In genomic region chr1:29802181-29803068, GRCh38 we compare ENCODE assay signal across 16 cellular contexts.
DNase-seq lines count a peak whose midpoint lies in the region; ATAC-seq and TF ChIP-seq lines count a peak whose summit lies in the region.
"Had no signal": no experiment of that assay in that cellular context is flagged by ENCODE, and none has a peak within 500 bp of the region (broad histone marks: within the 10 kb centered on the region; RNA-seq: fewer than 3 reads in every experiment).

No MANE protein-coding gene starts in this region.

- ATAC-seq in HG03196 (IDR thresholded peaks at IDR 0.05; ENCODE audit: unreplicated experiment), result no peak
- ATAC-seq: foreskin keratinocyte had no signal

- peak overlapping the region; percentile 31; the same call in 1 of the 2 replicates for H3K4me3 ChIP-seq in BE2C (ENCODE audit: low read depth, low read length)
- no peak overlapping the region for H3K4me3 ChIP-seq in coronary artery
- H3K4me3 ChIP-seq: sigmoid colon had no signal

- TF ChIP-seq CTCF in BE2C (IDR thresholded peaks at IDR 0.05; ENCODE audit: low read depth, low read length) (0 out of 2 replicates have a peak, but pooled peaks have one; percentile 5), GM13976 (IDR thresholded peaks at IDR 0.05; ENCODE audit: borderline replicate concordance, control extremely low read depth, extremely low read depth, insufficient read depth, missing control alignments) (no peak), coronary artery (IDR thresholded peaks at IDR 0.05) (no peak)

- DNase-seq in BE2C, result peak; percentile 43
- peak; percentile 10 for DNase-seq in GM13976 (ENCODE audit: low spot score)
- DNase-seq in NCI-H2171 (lab: John Stamatoyannopoulos, UW), result peak; percentile 87
- DNase-seq in coronary artery (ENCODE audit: low spot score), result peak; percentile 62
- no peak for DNase-seq in stimulated activated CD4-positive, alpha-beta T cell treated with anti-CD3 and anti-CD28 coated beads, Interleukin-15, amount 100 ng/mL, for 24 hours
- DNase-seq in DMS53 treated with DMSO at 0.1 percent for 48 hours (lab: John Stamatoyannopoulos, UW; ENCODE audit: unreplicated experiment), result no peak
- DNase-seq in ureter (ENCODE audit: low spot score), result no peak
- DNase-seq: activated gamma-delta T cell treated with Interleukin-2 at 50 U/mL for 16 hours; amygdala; foreskin keratinocyte; IMR-90; nucleus accumbens; sigmoid colon; stimulated activated CD4-positive, alpha-beta T cell treated with anti-CD3 and anti-CD28 coated beads, Interleukin-4, amount 100 ng/mL, for 4 hours; SW 1271 had no signal

- H3K27me3 ChIP-seq in BE2C, result no peaks in the 10 kb centered on the region

- no peaks in the 10 kb centered on the region for H3K36me3 ChIP-seq in BE2C
- H3K36me3 ChIP-seq: sigmoid colon had no signal

- H3K27ac ChIP-seq in coronary artery, result no peak overlapping the region
- H3K27ac ChIP-seq: foreskin keratinocyte, sigmoid colon had no signal

- in situ Hi-C loops in GM13976 (cut with MboI; ENCODE audit: low sequenced_read_pairs, unreplicated experiment), result no loop called here

- no peaks in the 10 kb centered on the region for H3K4me1 ChIP-seq in BE2C

- no peaks in the 10 kb centered on the region for H3K9me3 ChIP-seq in BE2C
- H3K9me3 ChIP-seq: sigmoid colon had no signal

Comparison
In these comparisons a context has a peak if more than half of its experiments do, and no peak if none do; other contexts are left out.
1. DNase-seq: peak in BE2C (single experiment), GM13976 (single experiment), NCI-H2171 (single experiment) and coronary artery (single experiment); none in stimulated activated CD4-positive, alpha-beta T cell treated with anti-CD3 and anti-CD28 coated beads, Interleukin-15, amount 100 ng/mL, for 24 hours (single experiment), DMS53 treated with DMSO at 0.1 percent for 48 hours (single experiment) and ureter (single experiment).